In genomic region chr10:24465124-24465874, GRCh38 we compare ENCODE assay signal across 8 cellular contexts.
DNase-seq lines count a peak whose midpoint lies in the region; ATAC-seq and TF ChIP-seq lines count a peak whose summit lies in the region.

No MANE protein-coding gene starts in this region.

- ATAC-seq in PC-3 (no peak), psoas muscle (no peak), GM18870 (IDR thresholded peaks at IDR 0.05; ENCODE audit: unreplicated experiment) (no peak), GM19397 (IDR thresholded peaks at IDR 0.05; ENCODE audit: unreplicated experiment) (no peak)

- H3K4me2 ChIP-seq in PC-3 (ENCODE audit: low read length): peak overlapping the region; percentile 89

- peaks cover 60% of the 10 kb centered on the region for H3K4me1 ChIP-seq in PC-3 (ENCODE audit: insufficient read depth, low read length)
- H3K4me1 ChIP-seq in psoas muscle: peaks cover 65% of the 10 kb centered on the region

- H3F3A ChIP-seq in PC-3 (ENCODE audit: low read length, unreplicated experiment): no peaks in the 10 kb centered on the region

- BruUV-seq in PC-3 (replicated peaks; lab: Mats Ljungman, UMichigan): no TSS peak

- no peaks in the 10 kb centered on the region for H3K9me2 ChIP-seq in PC-3 (replicated peaks; ENCODE audit: low read length)

- no peaks in the 10 kb centered on the region for H3K9me3 ChIP-seq in PC-3 (ENCODE audit: low read length)
- no peaks in the 10 kb centered on the region for H3K9me3 ChIP-seq in psoas muscle

- 0 out of 2 replicates have a peak overlapping the region, but pooled peaks have one; percentile 4 for H2AFZ ChIP-seq in PC-3 (ENCODE audit: low read length)

- DNase-seq in DMS79 (lab: John Stamatoyannopoulos, UW): peak; percentile 27
- DNase-seq in PC-3: peak; percentile 28
- DNase-seq in epithelial cell of proximal tubule (ENCODE audit: low read depth): no peak
- DNase-seq in psoas muscle: no peak
- no peak for DNase-seq in germinal center (ENCODE audit: low spot score)
- DNase-seq in effector CD4-positive, alpha-beta T cell: no peak

- H3K27me3 ChIP-seq in PC-3 (ENCODE audit: low read length) (no peaks in the 10 kb centered on the region), psoas muscle (ENCODE audit: insufficient read depth in 3 of 3, low read length in 2 of 3) (no peaks in the 10 kb centered on the region)

- CTCF ChIA-PET in PC-3 (lab: Charles Lee): interaction anchor here (0.6 to 0.8 kb wide), 2 partner anchors 19 to 139 kb away, joined by 3 read pairs; no protein-coding TSS in a partner anchor

- intact Hi-C loops in PC-3 (cut with micrococcal nuclease) (no loop called here), psoas muscle (cut with DNase I) (no loop called here)

- H3K9ac ChIP-seq in PC-3 (ENCODE audit: low read length): peak overlapping the region; percentile 86

- H3K27ac ChIP-seq in PC-3 (ENCODE audit: low read length) (peak overlapping the region; percentile 99), psoas muscle (peak overlapping the region; percentile 90)

- H3K4me3 ChIP-seq in PC-3 (ENCODE audit: low read length): peak overlapping the region; percentile 84
- H3K4me3 ChIP-seq in epithelial cell of proximal tubule (ENCODE audit: low read depth, low read length): peak overlapping the region; percentile 61
- H3K4me3 ChIP-seq in psoas muscle: peak overlapping the region; percentile 61

- H3K36me3 ChIP-seq in PC-3 (ENCODE audit: low read depth, low read length) (no peaks in the 10 kb centered on the region), psoas muscle (ENCODE audit: insufficient read depth in 1 of 2, low read depth in 1 of 2) (no peaks in the 10 kb centered on the region)

- TF ChIP-seq CTCF in PC-3 (conservative IDR thresholded peaks at IDR 0.05; ENCODE audit: low read depth, low read length) (no peak), epithelial cell of proximal tubule (conservative IDR thresholded peaks at IDR 0.05; ENCODE audit: low read depth, low read length) (no peak), psoas muscle (IDR thresholded peaks at IDR 0.05) (no peak)

- POLR2A ChIA-PET in PC-3 (lab: Charles Lee; ENCODE audit: unreplicated experiment): no interaction called here

- peaks cover 19% of the 10 kb centered on the region for H4K20me1 ChIP-seq in PC-3 (ENCODE audit: low read length)

- 56 to 73% (median 58%) methylated on average over 14 of the region's 14 CpGs for WGBS in psoas muscle, 3 donors

- H3K79me2 ChIP-seq in PC-3 (ENCODE audit: low read length): peaks cover 35% of the 10 kb centered on the region

Comparison
In these comparisons a context has a peak if more than half of its experiments do, and no peak if none do; other contexts are left out.
1. DNase-seq: peak in DMS79 (single experiment) and PC-3 (single experiment); none in epithelial cell of proximal tubule (single experiment), psoas muscle (0 of 2), germinal center (single experiment) and effector CD4-positive, alpha-beta T cell (single experiment).
2. Peak in every context shown above with its lines, with median percentiles within 50 percentile points of each other: H3K4me3 ChIP-seq.